ENCODE assay signal across 29 cellular contexts in genomic region chrX:27354021-27354420, GRCh38.
"Had no signal": no experiment of that assay in that cellular context is flagged by ENCODE, and none has a peak within 500 bp of the region (broad histone marks: within the 10 kb centered on the region; RNA-seq: fewer than 3 reads in every experiment).

No MANE protein-coding gene starts in this region.

- H3K27me3 Mint-ChIP-seq: dendritic cell treated with granulocyte-macrophage colony-stimulating factor and Interleukin-4, amounts not matched to agents 40 ng/mL and 50 ng/mL, for 4 days; effector memory CD8-positive, alpha-beta T cell; memory B cell; naive thymus-derived CD4-positive, alpha-beta T cell had no signal

- FAIRE-seq: endometrium, islet of Langerhans, keratinocyte had no signal

- H3K36me3 Mint-ChIP-seq: memory B cell; naive thymus-derived CD4-positive, alpha-beta T cell had no signal

- H3K27ac ChIP-seq: colonic mucosa, epithelial cell of prostate, esophagus squamous epithelium, gastrocnemius medialis, heart right ventricle, left lung, lower lobe of right lung had no signal

- H3K4me3 ChIP-seq: colonic mucosa, esophagus squamous epithelium, gastrocnemius medialis, heart right ventricle, left lung, lower lobe of right lung had no signal

- H3K36me3 ChIP-seq: colonic mucosa, esophagus squamous epithelium, gastrocnemius medialis, heart right ventricle, left lung, lower lobe of right lung had no signal

- H3K27ac Mint-ChIP-seq: dendritic cell treated with granulocyte-macrophage colony-stimulating factor and Interleukin-4, amounts not matched to agents 40 ng/mL and 50 ng/mL, for 4 days; effector memory CD8-positive, alpha-beta T cell; endodermal cell; memory B cell; naive thymus-derived CD4-positive, alpha-beta T cell had no signal

- H3K9me3 Mint-ChIP-seq: dendritic cell treated with granulocyte-macrophage colony-stimulating factor and Interleukin-4, amounts not matched to agents 40 ng/mL and 50 ng/mL, for 4 days; effector memory CD8-positive, alpha-beta T cell; memory B cell had no signal

- H3K4me1 ChIP-seq: colonic mucosa, esophagus squamous epithelium, gastrocnemius medialis, heart right ventricle, left lung, lower lobe of right lung had no signal

- H3K4me1 Mint-ChIP-seq: endodermal cell; memory B cell; naive thymus-derived CD4-positive, alpha-beta T cell had no signal

- H3K9me3 ChIP-seq: colonic mucosa, esophagus squamous epithelium, gastrocnemius medialis, heart right ventricle, left lung, lower lobe of right lung had no signal

- H3K27me3 ChIP-seq: colonic mucosa, esophagus squamous epithelium, gastrocnemius medialis, heart right ventricle, left lung had no signal

- DNase-seq: colonic mucosa; cortex of kidney; effector CD8-positive, alpha-beta T cell; effector memory CD8-positive, alpha-beta T cell; endodermal cell; erythroblast; esophagus squamous epithelium; foreskin fibroblast; foreskin melanocyte; gastrocnemius medialis; glutamatergic neuron; head of caudate nucleus; heart right ventricle; hippocampal formation; left cardiac atrium; left lung; left ventricle myocardium superior; lower lobe of right lung; mammary epithelial cell; mesendoderm; midbrain; naive thymus-derived CD4-positive, alpha-beta T cell had no signal

- ATAC-seq: effector memory CD8-positive, alpha-beta T cell; esophagus mucosa; gastrocnemius medialis; heart right ventricle; left cardiac atrium; left lung; left ventricle myocardium superior; lower lobe of right lung; naive thymus-derived CD4-positive, alpha-beta T cell had no signal

- H3K4me3 Mint-ChIP-seq: dendritic cell treated with granulocyte-macrophage colony-stimulating factor and Interleukin-4, amounts not matched to agents 40 ng/mL and 50 ng/mL, for 4 days; effector memory CD8-positive, alpha-beta T cell; endodermal cell; memory B cell; naive thymus-derived CD4-positive, alpha-beta T cell had no signal
